Comparison of ENCODE assay signal across 10 cellular contexts in genomic region chr2:96914332-96914731, GRCh38. TPM values are rescaled to one million over a fixed set of nuclear protein-coding genes. Genes with fewer than 3 reads are reported as not detected.
DNase-seq lines count a peak whose midpoint lies in the region; ATAC-seq and TF ChIP-seq lines count a peak whose summit lies in the region.
"Had no signal": no experiment of that assay in that cellular context is flagged by ENCODE, and none has a peak within 500 bp of the region (broad histone marks: within the 10 kb centered on the region; RNA-seq: fewer than 3 reads in every experiment).

No MANE protein-coding gene starts in this region.

- peaks cover 14% of the 10 kb centered on the region for H3K36me3 Mint-ChIP-seq in activated T-cell treated with anti-CD3 and anti-CD28 coated beads, Interleukin-2, amount 50 U/mL, for 24 hours (ENCODE audit: low read depth)
- peaks cover 12% of the 10 kb centered on the region for H3K36me3 Mint-ChIP-seq in effector memory CD8-positive, alpha-beta T cell (ENCODE audit: insufficient read depth)
- 0 out of 7 replicates have a peak, but pooled peaks cover 0 to 4% (median 0%) of the 10 kb centered on the region in 3 experiments for H3K36me3 Mint-ChIP-seq in H9 (ENCODE audit: insufficient read depth in 1 of 3, low read depth in 3 of 3)

- no peak overlapping the region for H4K91ac ChIP-seq in H9 (ENCODE audit: insufficient read length, low read depth, low read length)

- H3K27me3 Mint-ChIP-seq in activated T-cell treated with anti-CD3 and anti-CD28 coated beads, Interleukin-2, amount 50 U/mL, for 24 hours, result no peaks in the 10 kb centered on the region
- H3K27me3 Mint-ChIP-seq in effector memory CD8-positive, alpha-beta T cell, result no peaks in the 10 kb centered on the region
- peaks cover 30% of the 10 kb centered on the region for H3K27me3 Mint-ChIP-seq in H9 (ENCODE audit: low read depth)

- H2BK12ac ChIP-seq in H9 (ENCODE audit: insufficient read length, low read depth, low read length), result no peak overlapping the region

- TF ChIP-seq CTCF in RWPE2 (IDR thresholded peaks at IDR 0.05; ENCODE audit: poor library complexity, severe bottlenecking), result no peak
- TF ChIP-seq CTCF in H9 (conservative IDR thresholded peaks at IDR 0.05), result no peak

- H3K9me3 ChIP-seq in RWPE2 (ENCODE audit: severe bottlenecking) (no peaks in the 10 kb centered on the region), H9 (ENCODE audit: control insufficient read depth, low read depth, low read length) (no peaks in the 10 kb centered on the region)

- H3T11ph ChIP-seq in H9 (ENCODE audit: low read length), result no peak overlapping the region

- H3K9me3 Mint-ChIP-seq in activated T-cell treated with anti-CD3 and anti-CD28 coated beads, Interleukin-2, amount 50 U/mL, for 24 hours, result peaks cover 14% of the 10 kb centered on the region
- no peaks in the 10 kb centered on the region for H3K9me3 Mint-ChIP-seq in effector memory CD8-positive, alpha-beta T cell
- H3K9me3 Mint-ChIP-seq in H9, result no peaks in the 10 kb centered on the region; a peak in 2 of 5 replicates

- no peak overlapping the region for H3K4ac ChIP-seq in H9 (ENCODE audit: low read depth, low read length)

- H4K8ac ChIP-seq in H9 (replicated peaks; ENCODE audit: insufficient read length, low read depth, low read length), result no peak overlapping the region

- peak; percentile 50 for ATAC-seq in RWPE2 (ENCODE audit: low read depth)
- peak; percentile 2 for ATAC-seq in effector memory CD8-positive, alpha-beta T cell (replicated peaks)
- peak; percentile 25 for ATAC-seq in sciatic nerve
- ATAC-seq: esophagus mucosa had no signal

- H3K36me3 ChIP-seq in RWPE2 (ENCODE audit: low read depth), result no peaks in the 10 kb centered on the region

- no peak overlapping the region for H2BK5ac ChIP-seq in H9 (ENCODE audit: insufficient read length, low read length)

- H4K5ac ChIP-seq in H9 (ENCODE audit: insufficient read length, low read depth, low read length), result no peak overlapping the region

- H3K27ac ChIP-seq in RWPE2 (ENCODE audit: poor library complexity, severe bottlenecking) (no peak overlapping the region), H9 (ENCODE audit: insufficient read length, low read depth, low read length) (no peak overlapping the region)

- H3K4me3 Mint-ChIP-seq in activated T-cell treated with anti-CD3 and anti-CD28 coated beads, Interleukin-2, amount 50 U/mL, for 24 hours, result peak overlapping the region; percentile 48
- peak overlapping the region; percentile 83 to 84 for H3K4me3 Mint-ChIP-seq in effector memory CD8-positive, alpha-beta T cell
- H3K4me3 Mint-ChIP-seq in H9, result no peak overlapping the region

- no peak overlapping the region for H3K56ac ChIP-seq in H9 (ENCODE audit: insufficient read length, low read depth, low read length)

- DNase-seq in activated T-cell treated with anti-CD3 and anti-CD28 coated beads, Interleukin-2, amount 50 U/mL, for 24 hours, result no peak
- no peak for DNase-seq in activated T-cell treated with anti-CD3 and anti-CD28 coated beads for 4 hours
- no peak for DNase-seq in RWPE2 (ENCODE audit: low spot score)
- DNase-seq in effector memory CD8-positive, alpha-beta T cell, result no peak
- DNase-seq in sciatic nerve (ENCODE audit: low spot score), result no peak
- DNase-seq in H9, result no peak
- no peak for DNase-seq in nucleus accumbens (lab: John Stamatoyannopoulos, UW)
- DNase-seq in SIG-M5 treated with dmso at 0.1 percent for 504 hours (lab: John Stamatoyannopoulos, UW; ENCODE audit: unreplicated experiment), result no peak
- DNase-seq: cerebellar nuclear complex had no signal

- no peak overlapping the region for H3K4me3 ChIP-seq in RWPE2 (ENCODE audit: severe bottlenecking)

- H2BK20ac ChIP-seq in H9 (ENCODE audit: low read depth, low read length, poor library complexity, severe bottlenecking), result no peak overlapping the region

- H3K79me1 ChIP-seq in H9 (ENCODE audit: insufficient read depth, low read depth, low read length, poor library complexity, severe bottlenecking), result no peaks in the 10 kb centered on the region

- no peak overlapping the region for H3K14ac ChIP-seq in H9 (ENCODE audit: insufficient read depth, low read length)

- no peak overlapping the region for H3K23ac ChIP-seq in H9 (ENCODE audit: insufficient read length, low read depth, low read length)

- H2AK5ac ChIP-seq in H9 (ENCODE audit: insufficient read length, low read length), result no peak overlapping the region

- peak overlapping the region; percentile 78 for H3K27ac Mint-ChIP-seq in activated T-cell treated with anti-CD3 and anti-CD28 coated beads, Interleukin-2, amount 50 U/mL, for 24 hours
- peak overlapping the region; percentile 92 to 93 for H3K27ac Mint-ChIP-seq in effector memory CD8-positive, alpha-beta T cell
- no peak overlapping the region for H3K27ac Mint-ChIP-seq in H9

- H3K18ac ChIP-seq in H9 (ENCODE audit: insufficient read length, low read depth, low read length), result no peak overlapping the region

- H3K4me1 ChIP-seq in RWPE2 (ENCODE audit: insufficient read depth, poor library complexity, severe bottlenecking) (peaks cover 16% of the 10 kb centered on the region), H9 (ENCODE audit: insufficient read depth, low read length) (no peaks in the 10 kb centered on the region)

- H2AFZ ChIP-seq in H9 (ENCODE audit: low read length), result no peak overlapping the region

- no peak overlapping the region for H2BK120ac ChIP-seq in H9 (ENCODE audit: low read depth, low read length, poor library complexity, severe bottlenecking)

- H3K79me2 ChIP-seq in H9 (ENCODE audit: insufficient read depth, low read length), result no peaks in the 10 kb centered on the region

- intact Hi-C loops in sciatic nerve (cut with DNase I), result no loop called here

- H3K23me2 ChIP-seq in H9 (ENCODE audit: insufficient read length, low read depth, low read length, poor library complexity, severe bottlenecking), result no peaks in the 10 kb centered on the region

- no peak overlapping the region for H2BK15ac ChIP-seq in H9 (ENCODE audit: low read depth, low read length)

- H4K20me1 ChIP-seq in H9 (ENCODE audit: control insufficient read depth, insufficient read depth, insufficient read length), result no peaks in the 10 kb centered on the region

- no CpG with 5 or more reads among the region's 5 CpGs for WGBS in H9 (ENCODE audit: extremely low coverage, insufficient read length, low lambda C conversion rate)

- H3K9ac ChIP-seq in H9 (ENCODE audit: extremely low read depth, insufficient read length, low read length), result no peak overlapping the region

- no peak overlapping the region for H3K4me2 ChIP-seq in H9 (ENCODE audit: insufficient read depth, insufficient read length, low read length)

- H3K27me3 ChIP-seq in RWPE2 (ENCODE audit: insufficient read depth, poor library complexity, severe bottlenecking) (no peaks in the 10 kb centered on the region), H9 (ENCODE audit: insufficient read depth, low read length) (no peaks in the 10 kb centered on the region)

- peaks cover 49% of the 10 kb centered on the region for H3K4me1 Mint-ChIP-seq in activated T-cell treated with anti-CD3 and anti-CD28 coated beads, Interleukin-2, amount 50 U/mL, for 24 hours (ENCODE audit: low read depth)
- peaks cover 45 to 59% of the 10 kb centered on the region in 2 donors for H3K4me1 Mint-ChIP-seq in effector memory CD8-positive, alpha-beta T cell (ENCODE audit: low read depth in 2 of 2)
- peaks cover 35 to 39% of the 10 kb centered on the region in 2 experiments for H3K4me1 Mint-ChIP-seq in H9

RNA-seq across cellular contexts. Expression of gene SEMA4C, which starts 44.5 kb away (rescaled TPM):
- total RNA-seq in sciatic nerve (136 TPM), H9 (2021) (81.6 and 87.2 TPM in 2 replicates)

RNA-seq across cellular contexts. Expression of gene ANKRD39, which starts 56.5 kb away (rescaled TPM):
- total RNA-seq in sciatic nerve (15.9 TPM), H9 (2021) (13.0 and 13.9 TPM in 2 replicates)

Comparison
In these comparisons a context has a peak if more than half of its experiments do, and no peak if none do; other contexts are left out.
1. H3K27ac Mint-ChIP-seq: peak in activated T-cell treated with anti-CD3 and anti-CD28 coated beads, Interleukin-2, amount 50 U/mL, for 24 hours (single experiment) and effector memory CD8-positive, alpha-beta T cell (2 of 2); none in H9 (0 of 3).
2. H3K4me3 Mint-ChIP-seq: peak in activated T-cell treated with anti-CD3 and anti-CD28 coated beads, Interleukin-2, amount 50 U/mL, for 24 hours (single experiment) and effector memory CD8-positive, alpha-beta T cell (2 of 2); none in H9 (0 of 2).
3. Peak in every context shown above with its lines, with median percentiles within 50 percentile points of each other: ATAC-seq.